8 cellular contexts compared by ENCODE assay signal in genomic region chr3:71495708-71496472, GRCh38.
DNase-seq lines count a peak whose midpoint lies in the region.

No MANE protein-coding gene starts in this region.

- H3K4me2 ChIP-seq in trophoblast cell (ENCODE audit: low read length), result no peak overlapping the region

- peak overlapping the region; percentile 83 for H2BK120ac ChIP-seq in trophoblast cell (ENCODE audit: insufficient read depth, low read length, poor library complexity)

- H3K9ac ChIP-seq in trophoblast cell (ENCODE audit: low read length), result no peak overlapping the region

- H4K91ac ChIP-seq in trophoblast cell (ENCODE audit: low read depth, low read length), result peak overlapping the region; percentile 70

- no peak overlapping the region for H2AFZ ChIP-seq in trophoblast cell (ENCODE audit: insufficient read depth, low read length, poor library complexity)

- peaks cover 2% of the 10 kb centered on the region for H3K79me2 ChIP-seq in trophoblast cell (ENCODE audit: control insufficient read depth, insufficient read depth, low read length, poor library complexity)

- H3K9me3 ChIP-seq in effector memory CD4-positive, alpha-beta T cell (ENCODE audit: control insufficient read depth, low read length), result no peaks in the 10 kb centered on the region
- H3K9me3 ChIP-seq in trophoblast cell (ENCODE audit: insufficient read depth, low read depth, low read length), result peaks cover 4% of the 10 kb centered on the region

- H3K4me1 ChIP-seq in effector memory CD4-positive, alpha-beta T cell (ENCODE audit: control insufficient read depth, insufficient read depth, low read length, poor library complexity, severe bottlenecking), result peaks cover 27% of the 10 kb centered on the region
- peaks cover 12 to 25% of the 10 kb centered on the region in 2 experiments for H3K4me1 ChIP-seq in trophoblast cell (ENCODE audit: control insufficient read depth in 1 of 2, insufficient read depth in 2 of 2, low read length in 2 of 2)

- peak overlapping the region; percentile 63 for H4K8ac ChIP-seq in trophoblast cell (ENCODE audit: low read depth, low read length)

- no peak overlapping the region for H3K4ac ChIP-seq in trophoblast cell (ENCODE audit: low read depth, low read length)

- peak overlapping the region; percentile 32 for H4K12ac ChIP-seq in trophoblast cell (ENCODE audit: low read depth, low read length)

- in situ Hi-C loops in G401 (cut with HindIII; ENCODE audit: low sequenced_read_pairs), result no loop called here

- peak overlapping the region; percentile 27 for H3K4me3 ChIP-seq in effector memory CD4-positive, alpha-beta T cell (ENCODE audit: insufficient read depth, low read depth, low read length, poor library complexity, severe bottlenecking)
- no peak overlapping the region for H3K4me3 ChIP-seq in trophoblast cell (ENCODE audit: low read depth, low read length)

- H2BK12ac ChIP-seq in trophoblast cell (ENCODE audit: low read length), result peak overlapping the region; percentile 93

- peak overlapping the region; percentile 22 for H2AK5ac ChIP-seq in trophoblast cell (ENCODE audit: low read length)

- peaks cover 20% of the 10 kb centered on the region for H3K79me1 ChIP-seq in trophoblast cell (ENCODE audit: low read length)

- no CpG with 5 or more reads among the region's 5 CpGs for whole genome bisulfite sequencing in trophoblast cell (ENCODE audit: extremely low coverage, insufficient coverage, insufficient read length)

- DNase-seq in GM03348 (ENCODE audit: low spot score), result peak; percentile 84
- peak; percentile 27 for DNase-seq in NOMO-1 treated with dmso at 0.1 percent for 144 hours (lab: John Stamatoyannopoulos, UW; ENCODE audit: unreplicated experiment)
- no peak for DNase-seq in effector memory CD4-positive, alpha-beta T cell
- DNase-seq in trophoblast cell, result peak; percentile 87 to 94
- DNase-seq in NCI-H2227 (lab: John Stamatoyannopoulos, UW; ENCODE audit: unreplicated experiment), result no peak
- no peak for DNase-seq in G401 (ENCODE audit: low spot score)
- no peak for DNase-seq in C1 segment of cervical spinal cord (lab: John Stamatoyannopoulos, UW)
- no peak for DNase-seq in putamen (ENCODE audit: low spot score)

- H3K14ac ChIP-seq in trophoblast cell (ENCODE audit: low read length), result peak overlapping the region; percentile 39

- H3K27ac ChIP-seq in effector memory CD4-positive, alpha-beta T cell (ENCODE audit: insufficient read depth, low read length, poor library complexity, severe bottlenecking), result peak overlapping the region; percentile 52
- H3K27ac ChIP-seq in trophoblast cell (ENCODE audit: low read depth, low read length), result peak overlapping the region; percentile 96

- no peak overlapping the region for H3K23ac ChIP-seq in trophoblast cell (ENCODE audit: low read length)

- no peaks in the 10 kb centered on the region for H3K36me3 ChIP-seq in effector memory CD4-positive, alpha-beta T cell (ENCODE audit: control insufficient read depth, insufficient read depth, low read length)
- H3K36me3 ChIP-seq in trophoblast cell (ENCODE audit: control insufficient read depth in 1 of 2, insufficient read depth in 2 of 2, low read length in 2 of 2), result no peaks in the 10 kb centered on the region

- peak overlapping the region; percentile 87 for H3K18ac ChIP-seq in trophoblast cell (ENCODE audit: low read length)

- H3K27me3 ChIP-seq in effector memory CD4-positive, alpha-beta T cell (replicated peaks; ENCODE audit: control insufficient read depth, insufficient read depth, low read length, poor library complexity, severe bottlenecking), result no peaks in the 10 kb centered on the region
- no peaks in the 10 kb centered on the region for H3K27me3 ChIP-seq in trophoblast cell (ENCODE audit: insufficient read depth, low read length)

- H2BK5ac ChIP-seq in trophoblast cell (ENCODE audit: low read depth, low read length, poor library complexity), result peak overlapping the region; percentile 89

Comparison
In these comparisons a context has a peak if more than half of its experiments do, and no peak if none do; other contexts are left out.
1. DNase-seq: peak in GM03348 (single experiment), NOMO-1 treated with dmso at 0.1 percent for 144 hours (single experiment) and trophoblast cell (2 of 2); none in effector memory CD4-positive, alpha-beta T cell (0 of 3), NCI-H2227 (single experiment), G401 (single experiment), C1 segment of cervical spinal cord (0 of 14) and putamen (single experiment).